1 cellular context compared by ENCODE assay signal in the genomic region with DNA sequence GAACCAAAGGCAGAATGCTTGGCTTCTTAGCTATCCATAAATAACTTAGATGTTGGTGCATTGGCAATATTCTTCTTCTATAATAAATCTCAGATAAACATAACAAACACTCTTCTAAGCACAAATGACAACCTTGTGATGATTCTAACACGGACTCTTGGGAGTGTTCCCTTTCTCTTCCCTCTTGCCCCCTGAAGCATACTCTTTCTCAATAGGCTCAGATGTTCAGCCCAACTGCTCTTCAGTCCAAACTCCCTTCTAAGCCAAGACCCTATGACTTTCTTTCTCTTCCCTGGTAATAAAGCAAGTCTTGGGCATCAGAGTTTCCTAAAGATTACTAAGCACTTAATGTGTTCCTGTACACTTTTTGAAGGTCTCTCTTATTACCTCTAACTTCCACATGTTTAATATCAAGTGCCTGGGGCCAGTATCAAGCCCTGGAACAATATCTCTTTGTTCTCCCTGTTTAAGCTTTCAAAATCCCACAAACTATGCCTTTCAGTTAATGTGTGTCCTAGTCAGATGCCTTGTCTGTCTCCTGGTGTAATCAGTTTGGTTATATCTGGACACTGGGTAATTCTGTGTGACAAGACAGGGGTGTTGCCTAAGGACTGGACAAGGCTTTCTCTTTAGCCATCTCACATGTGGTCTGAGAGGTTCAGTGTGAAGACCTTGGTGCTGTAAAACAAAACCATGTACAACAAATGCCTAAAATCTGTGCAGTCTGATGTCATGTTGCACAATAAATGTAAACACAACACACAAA.
TF ChIP-seq lines count a peak whose summit lies in the region.

No MANE protein-coding gene starts in this region.

TF ChIP-seq in GM12878, 131 proteins besides CTCF, POLR2A, EP300 and RAD21:
- TF ChIP-seq ASH2L (IDR thresholded peaks at IDR 0.05; ENCODE audit: borderline replicate concordance, low read depth) = no peak
- TF ChIP-seq, protein P1, sequence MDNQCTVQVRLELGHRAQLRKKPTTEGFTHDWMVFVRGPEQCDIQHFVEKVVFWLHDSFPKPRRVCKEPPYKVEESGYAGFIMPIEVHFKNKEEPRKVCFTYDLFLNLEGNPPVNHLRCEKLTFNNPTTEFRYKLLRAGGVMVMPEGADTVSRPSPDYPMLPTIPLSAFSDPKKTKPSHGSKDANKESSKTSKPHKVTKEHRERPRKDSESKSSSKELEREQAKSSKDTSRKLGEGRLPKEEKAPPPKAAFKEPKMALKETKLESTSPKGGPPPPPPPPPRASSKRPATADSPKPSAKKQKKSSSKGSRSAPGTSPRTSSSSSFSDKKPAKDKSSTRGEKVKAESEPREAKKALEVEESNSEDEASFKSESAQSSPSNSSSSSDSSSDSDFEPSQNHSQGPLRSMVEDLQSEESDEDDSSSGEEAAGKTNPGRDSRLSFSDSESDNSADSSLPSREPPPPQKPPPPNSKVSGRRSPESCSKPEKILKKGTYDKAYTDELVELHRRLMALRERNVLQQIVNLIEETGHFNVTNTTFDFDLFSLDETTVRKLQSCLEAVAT (IDR thresholded peaks at IDR 0.05) = no peak
- TF ChIP-seq, protein P2, sequence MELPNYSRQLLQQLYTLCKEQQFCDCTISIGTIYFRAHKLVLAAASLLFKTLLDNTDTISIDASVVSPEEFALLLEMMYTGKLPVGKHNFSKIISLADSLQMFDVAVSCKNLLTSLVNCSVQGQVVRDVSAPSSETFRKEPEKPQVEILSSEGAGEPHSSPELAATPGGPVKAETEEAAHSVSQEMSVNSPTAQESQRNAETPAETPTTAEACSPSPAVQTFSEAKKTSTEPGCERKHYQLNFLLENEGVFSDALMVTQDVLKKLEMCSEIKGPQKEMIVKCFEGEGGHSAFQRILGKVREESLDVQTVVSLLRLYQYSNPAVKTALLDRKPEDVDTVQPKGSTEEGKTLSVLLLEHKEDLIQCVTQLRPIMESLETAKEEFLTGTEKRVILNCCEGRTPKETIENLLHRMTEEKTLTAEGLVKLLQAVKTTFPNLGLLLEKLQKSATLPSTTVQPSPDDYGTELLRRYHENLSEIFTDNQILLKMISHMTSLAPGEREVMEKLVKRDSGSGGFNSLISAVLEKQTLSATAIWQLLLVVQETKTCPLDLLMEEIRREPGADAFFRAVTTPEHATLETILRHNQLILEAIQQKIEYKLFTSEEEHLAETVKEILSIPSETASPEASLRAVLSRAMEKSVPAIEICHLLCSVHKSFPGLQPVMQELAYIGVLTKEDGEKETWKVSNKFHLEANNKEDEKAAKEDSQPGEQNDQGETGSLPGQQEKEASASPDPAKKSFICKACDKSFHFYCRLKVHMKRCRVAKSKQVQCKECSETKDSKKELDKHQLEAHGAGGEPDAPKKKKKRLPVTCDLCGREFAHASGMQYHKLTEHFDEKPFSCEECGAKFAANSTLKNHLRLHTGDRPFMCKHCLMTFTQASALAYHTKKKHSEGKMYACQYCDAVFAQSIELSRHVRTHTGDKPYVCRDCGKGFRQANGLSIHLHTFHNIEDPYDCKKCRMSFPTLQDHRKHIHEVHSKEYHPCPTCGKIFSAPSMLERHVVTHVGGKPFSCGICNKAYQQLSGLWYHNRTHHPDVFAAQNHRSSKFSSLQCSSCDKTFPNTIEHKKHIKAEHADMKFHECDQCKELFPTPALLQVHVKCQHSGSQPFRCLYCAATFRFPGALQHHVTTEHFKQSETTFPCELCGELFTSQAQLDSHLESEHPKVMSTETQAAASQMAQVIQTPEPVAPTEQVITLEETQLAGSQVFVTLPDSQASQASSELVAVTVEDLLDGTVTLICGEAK (IDR thresholded peaks at IDR 0.05; ENCODE audit: borderline replicate concordance) = no peak
